In genomic region chr12:570237-570925, GRCh38 we compare ENCODE assay signal across 8 cellular contexts.
A peak's percentile ranks its signal among the peaks of the same experiment; 100 is the strongest.
DNase-seq lines count a peak whose midpoint lies in the region; ATAC-seq and TF ChIP-seq lines count a peak whose summit lies in the region.

No MANE protein-coding gene starts in this region.

- DNase-seq in PC-9 (peak; percentile 85 to 89), mesendoderm (peak; percentile 89), vagina (ENCODE audit: extremely low spot score in 2 of 2) (no peak), inferior parietal cortex (ENCODE audit: extremely low spot score) (no peak), cortex of kidney (lab: John Stamatoyannopoulos, UW) (no peak)

- BruUV-seq in PC-9 (replicated peaks; lab: Mats Ljungman, UMichigan), result TSS peak; percentile 97

- H3K79me1 ChIP-seq in mesendoderm (ENCODE audit: low read length), result no peaks in the 10 kb centered on the region

- no peaks in the 10 kb centered on the region for H3K27me3 ChIP-seq in PC-9 (ENCODE audit: insufficient read depth, low read depth)
- H3K27me3 ChIP-seq in endocrine pancreas (ENCODE audit: control insufficient read depth, insufficient read depth, low read length), result no peaks in the 10 kb centered on the region
- H3K27me3 ChIP-seq in mesendoderm (ENCODE audit: insufficient read depth, low read length, poor library complexity), result no peaks in the 10 kb centered on the region
- no peaks in the 10 kb centered on the region for H3K27me3 ChIP-seq in vagina

- POLR2A ChIA-PET in PC-9 (lab: Charles Lee; ENCODE audit: unreplicated experiment), result interaction anchor here (0.6 to 0.8 kb wide), 7 partner anchors 67 to 1038 kb away, joined by 3 to 4 read pairs (median 3); partner anchors contain the start of gene RAD52

- H3K4me3 ChIP-seq in PC-9 (peak overlapping the region; percentile 77), endocrine pancreas (ENCODE audit: control insufficient read depth, insufficient read depth, low read length) (no peak overlapping the region), mesendoderm (ENCODE audit: low read length) (peak overlapping the region; percentile 70), vagina (peak overlapping the region; percentile 54 to 57)

- CTCF ChIA-PET in PC-9 (lab: Charles Lee), result interaction anchor here (0.5 to 3.7 kb wide), 9 partner anchors 16 to 523 kb away, joined by 3 to 25 read pairs (median 5); partner anchors contain the start of gene WNK1

- no peaks in the 10 kb centered on the region for H3K9me2 ChIP-seq in PC-9 (ENCODE audit: insufficient read depth)

- H3K4me1 ChIP-seq in ES-I3 (ENCODE audit: insufficient read depth, low read length) (peaks cover 13% of the 10 kb centered on the region; the same call in 1 of the 2 replicates), PC-9 (replicated peaks; ENCODE audit: insufficient read depth) (peaks cover 25% of the 10 kb centered on the region), endocrine pancreas (ENCODE audit: control insufficient read depth, insufficient read depth, low read length) (no peaks in the 10 kb centered on the region), mesendoderm (ENCODE audit: control insufficient read depth, low read depth, low read length) (no peaks in the 10 kb centered on the region), vagina (peaks cover 50% of the 10 kb centered on the region)

- no peak overlapping the region for H3K23ac ChIP-seq in mesendoderm (ENCODE audit: low read length)

- H3K4ac ChIP-seq in mesendoderm (ENCODE audit: low read depth, low read length), result no peak overlapping the region

- intact Hi-C loops in PC-9 (cut with micrococcal nuclease; ENCODE audit: unreplicated experiment) (loop anchor here (2.0 to 5.0 kb wide), 4 partner anchors 62 to 544 kb away; no protein-coding TSS in a partner anchor), vagina (cut with DNase I) (loop anchor here (2.0 kb wide), 3 partner anchors 182 to 380 kb away; partner anchors contain the start of gene WNK1)

- no peaks in the 10 kb centered on the region; the same call in 1 of the 2 replicates for H3K9me3 ChIP-seq in ES-I3 (ENCODE audit: control insufficient read depth, insufficient read depth, low read length)
- H3K9me3 ChIP-seq in PC-9 (ENCODE audit: insufficient read depth, low read depth), result no peaks in the 10 kb centered on the region
- H3K9me3 ChIP-seq in endocrine pancreas (ENCODE audit: control insufficient read depth, low read length), result no peaks in the 10 kb centered on the region
- H3K9me3 ChIP-seq in vagina, result no peaks in the 10 kb centered on the region

- no CpG with 5 or more reads among the region's 27 CpGs for WGBS in mesendoderm (ENCODE audit: extremely low coverage, insufficient coverage, low lambda C conversion rate)

- H2BK120ac ChIP-seq in mesendoderm (ENCODE audit: low read depth, low read length), result no peak overlapping the region

- TF ChIP-seq CTCF in PC-9 (conservative IDR thresholded peaks at IDR 0.05), result no peak
- no peak for TF ChIP-seq CTCF in vagina (IDR thresholded peaks at IDR 0.05)

- H3K27ac ChIP-seq in PC-9 (peak overlapping the region; percentile 84), mesendoderm (ENCODE audit: low read depth, low read length) (peak overlapping the region; percentile 70), vagina (peak overlapping the region; percentile 92)

- H4K20me1 ChIP-seq in PC-9 (ENCODE audit: insufficient read depth), result no peaks in the 10 kb centered on the region

- H3K79me2 ChIP-seq in PC-9 (ENCODE audit: low read depth), result no peaks in the 10 kb centered on the region
- H3K79me2 ChIP-seq in mesendoderm (ENCODE audit: control insufficient read depth, insufficient read depth, low read length), result no peaks in the 10 kb centered on the region

- peak overlapping the region; percentile 89 for H3K56ac ChIP-seq in mesendoderm (ENCODE audit: low read length)

- no peak overlapping the region for H4K5ac ChIP-seq in mesendoderm (ENCODE audit: low read length)

- H2BK15ac ChIP-seq in mesendoderm (replicated peaks; ENCODE audit: low read depth), result no peak overlapping the region

- H2AK5ac ChIP-seq in mesendoderm (ENCODE audit: low read length), result no peak overlapping the region

- H3K4me2 ChIP-seq in PC-9 (peak overlapping the region; percentile 94), mesendoderm (ENCODE audit: low read length) (peak overlapping the region; percentile 64)

- TF ChIP-seq POLR2A in vagina (IDR thresholded peaks at IDR 0.05), result peak in 1 of 2 donors; percentile 58

- H3F3A ChIP-seq in PC-9 (ENCODE audit: insufficient read depth, low read depth), result peaks cover 23% of the 10 kb centered on the region

- no peak for ATAC-seq in HG03039 (IDR thresholded peaks at IDR 0.05; ENCODE audit: unreplicated experiment)

- H2BK5ac ChIP-seq in mesendoderm (ENCODE audit: low read length), result no peak overlapping the region

- peak overlapping the region; percentile 77 for H3K9ac ChIP-seq in ES-I3 (ENCODE audit: low read depth, low read length)
- peak overlapping the region; percentile 38 for H3K9ac ChIP-seq in endocrine pancreas (ENCODE audit: control insufficient read depth, insufficient read depth, low read length)
- peak overlapping the region; percentile 78 for H3K9ac ChIP-seq in mesendoderm (ENCODE audit: low read length)

- H4K8ac ChIP-seq in mesendoderm (ENCODE audit: low read depth, low read length), result peak overlapping the region; percentile 44

- peak overlapping the region; percentile 97 for H2AFZ ChIP-seq in PC-9

- H3K18ac ChIP-seq in mesendoderm (ENCODE audit: low read length), result peak overlapping the region; percentile 33

- H3K36me3 ChIP-seq in ES-I3 (ENCODE audit: insufficient read depth, low read length) (no peaks in the 10 kb centered on the region), PC-9 (ENCODE audit: low read depth) (no peaks in the 10 kb centered on the region), endocrine pancreas (ENCODE audit: control insufficient read depth, insufficient read depth, low read length) (no peaks in the 10 kb centered on the region), mesendoderm (ENCODE audit: control insufficient read depth, insufficient read depth, low read length) (no peaks in the 10 kb centered on the region), vagina (no peaks in the 10 kb centered on the region)

Comparison
In these comparisons a context has a peak if more than half of its experiments do, and no peak if none do; other contexts are left out.
1. DNase-seq: peak in PC-9 (2 of 2) and mesendoderm (single experiment); none in vagina (0 of 2), inferior parietal cortex (single experiment) and cortex of kidney (single experiment).
2. Peak in every context shown above with its lines, with median percentiles within 50 percentile points of each other: H3K9ac ChIP-seq and H3K27ac ChIP-seq.